13 cellular contexts compared by ENCODE assay signal in genomic region chr14:90561031-90561430, GRCh38.
"Had no signal": no experiment of that assay in that cellular context is flagged by ENCODE, and none has a peak within 500 bp of the region (broad histone marks: within the 10 kb centered on the region; RNA-seq: fewer than 3 reads in every experiment).

No MANE protein-coding gene starts in this region.

- H3K27me3 ChIP-seq: ovary had no signal

- ATAC-seq: stimulated activated naive CD8-positive, alpha-beta T cell treated with anti-CD3 and anti-CD28 coated beads, Interleukin-15, amount 100 ng/mL, for 72 hours; T-cell had no signal

- H3K27ac Mint-ChIP-seq: activated CD4-positive, alpha-beta memory T cell treated with anti-CD3 and anti-CD28 coated beads for 36 hours; activated naive CD8-positive, alpha-beta T cell treated with anti-CD3 and anti-CD28 coated beads for 36 hours; nephron; stimulated activated naive CD8-positive, alpha-beta T cell treated with anti-CD3 and anti-CD28 coated beads, Interleukin-15, amount 100 ng/mL, for 72 hours; T-cell had no signal

- H3K4me3 Mint-ChIP-seq: activated CD4-positive, alpha-beta memory T cell treated with anti-CD3 and anti-CD28 coated beads for 36 hours; activated naive CD8-positive, alpha-beta T cell treated with anti-CD3 and anti-CD28 coated beads for 36 hours; nephron; stimulated activated naive CD8-positive, alpha-beta T cell treated with anti-CD3 and anti-CD28 coated beads, Interleukin-15, amount 100 ng/mL, for 72 hours; T-cell had no signal

- H3K4me3 ChIP-seq: ovary, thoracic aorta had no signal

- DNase-seq: activated CD4-positive, alpha-beta memory T cell treated with anti-CD3 and anti-CD28 coated beads for 36 hours; activated gamma-delta T cell; activated naive CD8-positive, alpha-beta T cell treated with anti-CD3 and anti-CD28 coated beads for 36 hours; activated T-cell treated with anti-CD3 and anti-CD28 coated beads, Interleukin-2, amount 50 U/mL, for 48 hours; cortex of kidney; erythroblast; ovary; stimulated activated CD4-positive, alpha-beta T cell treated with anti-CD3 and anti-CD28 coated beads, Interleukin-4, amount 100 ng/mL, for 4 hours; stimulated activated naive CD8-positive, alpha-beta T cell treated with anti-CD3 and anti-CD28 coated beads, Interleukin-15, amount 100 ng/mL, for 72 hours; T-cell; T1000 had no signal

- H3K36me3 ChIP-seq: ovary had no signal

- H3K36me3 Mint-ChIP-seq: activated CD4-positive, alpha-beta memory T cell treated with anti-CD3 and anti-CD28 coated beads for 36 hours; activated naive CD8-positive, alpha-beta T cell treated with anti-CD3 and anti-CD28 coated beads for 36 hours; T-cell had no signal

- H3K4me1 Mint-ChIP-seq: activated naive CD8-positive, alpha-beta T cell treated with anti-CD3 and anti-CD28 coated beads for 36 hours; stimulated activated naive CD8-positive, alpha-beta T cell treated with anti-CD3 and anti-CD28 coated beads, Interleukin-15, amount 100 ng/mL, for 72 hours; T-cell had no signal

- H3K9me3 ChIP-seq: ovary, thoracic aorta had no signal

- H3K9me3 Mint-ChIP-seq: activated CD4-positive, alpha-beta memory T cell treated with anti-CD3 and anti-CD28 coated beads for 36 hours; activated naive CD8-positive, alpha-beta T cell treated with anti-CD3 and anti-CD28 coated beads for 36 hours; nephron; stimulated activated naive CD8-positive, alpha-beta T cell treated with anti-CD3 and anti-CD28 coated beads, Interleukin-15, amount 100 ng/mL, for 72 hours; T-cell had no signal

- H3K27ac ChIP-seq: ovary, thoracic aorta had no signal

- H3K27me3 Mint-ChIP-seq: activated CD4-positive, alpha-beta memory T cell treated with anti-CD3 and anti-CD28 coated beads for 36 hours; activated naive CD8-positive, alpha-beta T cell treated with anti-CD3 and anti-CD28 coated beads for 36 hours; stimulated activated naive CD8-positive, alpha-beta T cell treated with anti-CD3 and anti-CD28 coated beads, Interleukin-15, amount 100 ng/mL, for 72 hours; T-cell had no signal
